1 cellular context compared by ENCODE assay signal in genomic region chr5:15463231-15463630, GRCh38.
TF ChIP-seq lines count a peak whose summit lies in the region.

No MANE protein-coding gene starts in this region.

TF ChIP-seq in WTC11, 78 proteins besides CTCF, POLR2A, EP300 and RAD21 (continued from another document):
- no peak for TF ChIP-seq E2F4 (CRISPR knock-in tag; IDR thresholded peaks at IDR 0.05; ENCODE audit: borderline replicate concordance, low read depth)
- TF ChIP-seq, protein P1, sequence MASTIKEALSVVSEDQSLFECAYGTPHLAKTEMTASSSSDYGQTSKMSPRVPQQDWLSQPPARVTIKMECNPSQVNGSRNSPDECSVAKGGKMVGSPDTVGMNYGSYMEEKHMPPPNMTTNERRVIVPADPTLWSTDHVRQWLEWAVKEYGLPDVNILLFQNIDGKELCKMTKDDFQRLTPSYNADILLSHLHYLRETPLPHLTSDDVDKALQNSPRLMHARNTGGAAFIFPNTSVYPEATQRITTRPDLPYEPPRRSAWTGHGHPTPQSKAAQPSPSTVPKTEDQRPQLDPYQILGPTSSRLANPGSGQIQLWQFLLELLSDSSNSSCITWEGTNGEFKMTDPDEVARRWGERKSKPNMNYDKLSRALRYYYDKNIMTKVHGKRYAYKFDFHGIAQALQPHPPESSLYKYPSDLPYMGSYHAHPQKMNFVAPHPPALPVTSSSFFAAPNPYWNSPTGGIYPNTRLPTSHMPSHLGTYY (CRISPR knock-in tag; IDR thresholded peaks at IDR 0.05), result no peak
- no peak for TF ChIP-seq ARID4B (CRISPR knock-in tag; IDR thresholded peaks at IDR 0.05; ENCODE audit: borderline replicate concordance)
- TF ChIP-seq TCF7 (CRISPR knock-in tag; IDR thresholded peaks at IDR 0.05; ENCODE audit: low read depth), result no peak
- TF ChIP-seq FOXK1 (CRISPR knock-in tag; IDR thresholded peaks at IDR 0.05), result no peak
- no peak for TF ChIP-seq FOXJ3 (CRISPR knock-in tag; IDR thresholded peaks at IDR 0.05; ENCODE audit: borderline replicate concordance)
- no peak for TF ChIP-seq PREB (CRISPR knock-in tag; IDR thresholded peaks at IDR 0.05; ENCODE audit: borderline replicate concordance)
- no peak for TF ChIP-seq ELF4 (CRISPR knock-in tag; IDR thresholded peaks at IDR 0.05; ENCODE audit: low read depth)
- no peak for TF ChIP-seq FOXP4 (CRISPR knock-in tag; IDR thresholded peaks at IDR 0.05)
- no peak for TF ChIP-seq FOXP1 (CRISPR knock-in tag; IDR thresholded peaks at IDR 0.05; ENCODE audit: borderline replicate concordance)
- no peak for TF ChIP-seq TEAD1 (CRISPR knock-in tag; IDR thresholded peaks at IDR 0.05)
- no peak for TF ChIP-seq ZNF121 (CRISPR knock-in tag; IDR thresholded peaks at IDR 0.05)
- TF ChIP-seq ZNF281 (CRISPR knock-in tag; IDR thresholded peaks at IDR 0.05), result no peak
- TF ChIP-seq ZNF263 (CRISPR knock-in tag; IDR thresholded peaks at IDR 0.05; ENCODE audit: low read depth), result no peak
- no peak for TF ChIP-seq ZNF396 (CRISPR knock-in tag; IDR thresholded peaks at IDR 0.05; ENCODE audit: borderline replicate concordance)
- TF ChIP-seq CDX4 (CRISPR knock-in tag; IDR thresholded peaks at IDR 0.05; ENCODE audit: borderline replicate concordance), result no peak
- TF ChIP-seq GRHL2 (CRISPR knock-in tag; IDR thresholded peaks at IDR 0.05; ENCODE audit: insufficient replicate concordance, severe bottlenecking), result no peak
